Comparison of ENCODE assay signal across 11 cellular contexts in genomic region chr16:53745126-53745525, GRCh38. TPM values are rescaled to one million over a fixed set of nuclear protein-coding genes. Genes with fewer than 3 reads are reported as not detected.
DNase-seq lines count a peak whose midpoint lies in the region; FAIRE-seq and TF ChIP-seq lines count a peak whose summit lies in the region.
"Had no signal": no experiment of that assay in that cellular context is flagged by ENCODE, and none has a peak within 500 bp of the region (broad histone marks: within the 10 kb centered on the region; RNA-seq: fewer than 3 reads in every experiment).

No MANE protein-coding gene starts in this region.

- no peak overlapping the region for H3K4me3 Mint-ChIP-seq in astrocyte (ENCODE audit: unreplicated experiment)
- H3K4me3 Mint-ChIP-seq: stimulated activated memory B cell treated with anti-CD40 and anti-IgM and Interleukin-4, amounts not matched to agents 10 μg/mL and 1 μg/mL and 100 μg/mL, for 72 hours had no signal

- H3K9me3 Mint-ChIP-seq in astrocyte (ENCODE audit: unreplicated experiment): peaks cover 4% of the 10 kb centered on the region
- H3K9me3 Mint-ChIP-seq: IgD-negative memory B cell had no signal

- no peak overlapping the region for H2AK5ac ChIP-seq in mesenchymal stem cell (ENCODE audit: low read length, severe bottlenecking)

- peaks cover 45% of the 10 kb centered on the region for H3F3A ChIP-seq in GM23248 (ENCODE audit: insufficient read depth)

- FAIRE-seq in astrocyte (lab: Jason Lieb, UNC): peak; percentile 49
- FAIRE-seq: kidney had no signal

- H2BK5ac ChIP-seq in mesenchymal stem cell (ENCODE audit: low read depth, low read length, poor library complexity, severe bottlenecking): no peak overlapping the region

- no peak overlapping the region for H2AFZ ChIP-seq in GM23248
- no peak overlapping the region for H2AFZ ChIP-seq in astrocyte (ENCODE audit: low read depth, low read length)
- H2AFZ ChIP-seq in mesenchymal stem cell (ENCODE audit: low read depth, low read length): no peak overlapping the region

- peaks cover 80% of the 10 kb centered on the region for H3K79me2 ChIP-seq in GM23248 (ENCODE audit: insufficient read depth)
- H3K79me2 ChIP-seq in astrocyte (ENCODE audit: insufficient read depth, low read length): peaks cover 73% of the 10 kb centered on the region

- TF ChIP-seq CTCF in astrocyte (IDR thresholded peaks at IDR 0.05; ENCODE audit: insufficient read depth, low read depth, low read length) (no peak), WERI-Rb-1 (IDR thresholded peaks at IDR 0.05; ENCODE audit: low read depth, low read length) (no peak)

- no peak overlapping the region for H3K14ac ChIP-seq in mesenchymal stem cell (ENCODE audit: low read length in 2 of 2)

- peaks cover 41% of the 10 kb centered on the region for H3K4me1 ChIP-seq in GM23248 (ENCODE audit: insufficient read depth)
- H3K4me1 ChIP-seq in astrocyte (ENCODE audit: insufficient read depth, low read length): peaks cover 20% of the 10 kb centered on the region
- peaks cover 4% of the 10 kb centered on the region for H3K4me1 ChIP-seq in mesenchymal stem cell (ENCODE audit: control insufficient read depth, insufficient read depth, low read depth, low read length)

- H3K9me2 ChIP-seq in GM23248 (ENCODE audit: insufficient read depth): no peaks in the 10 kb centered on the region

- H4K20me1 ChIP-seq in GM23248 (ENCODE audit: insufficient read depth) (no peaks in the 10 kb centered on the region), astrocyte (ENCODE audit: insufficient read depth, low read length) (peaks cover 75% of the 10 kb centered on the region)

- peaks cover 10% of the 10 kb centered on the region for H3K79me1 ChIP-seq in mesenchymal stem cell (replicated peaks; ENCODE audit: low read length, poor library complexity, severe bottlenecking)

- peaks cover 21% of the 10 kb centered on the region for H3K4me1 Mint-ChIP-seq in astrocyte (ENCODE audit: low read depth, unreplicated experiment)

- H2BK120ac ChIP-seq in mesenchymal stem cell (ENCODE audit: low read depth, low read length): no peak overlapping the region

- H3K9ac ChIP-seq in GM23248 (peak overlapping the region; percentile 65), astrocyte (ENCODE audit: low read length) (no peak overlapping the region), mesenchymal stem cell (ENCODE audit: low read length) (peak overlapping the region; percentile 39)

- no peaks in the 10 kb centered on the region for H3K27me3 Mint-ChIP-seq in astrocyte (ENCODE audit: low read depth, unreplicated experiment)
- H3K27me3 Mint-ChIP-seq: IgD-negative memory B cell; stimulated activated memory B cell treated with anti-CD40 and anti-IgM and Interleukin-4, amounts not matched to agents 10 μg/mL and 1 μg/mL and 100 μg/mL, for 72 hours had no signal

- WGBS in GM23248 (ENCODE audit: low coverage in 1 of 2, low lambda C conversion rate in 2 of 2, missing lambda C conversion rate in 2 of 2), 2 experiments: 0 to 1% methylated on average over 3 of the region's 3 CpGs
- WGBS in mesenchymal stem cell: 69% methylated on average over 2 of the region's 3 CpGs

- H4K91ac ChIP-seq in mesenchymal stem cell (ENCODE audit: low read length): no peak overlapping the region

- no peaks in the 10 kb centered on the region for H3K36me3 ChIP-seq in GM23248 (ENCODE audit: low read depth)
- H3K36me3 ChIP-seq in astrocyte (ENCODE audit: insufficient read depth, low read length): no peaks in the 10 kb centered on the region
- H3K36me3 ChIP-seq in mesenchymal stem cell (ENCODE audit: control insufficient read depth in 1 of 2, insufficient read depth in 2 of 2, low read depth in 1 of 2, low read length in 2 of 2): no peaks in the 10 kb centered on the region
- no peaks in the 10 kb centered on the region for H3K36me3 ChIP-seq in WERI-Rb-1

- H3K27me3 ChIP-seq in GM23248 (replicated peaks; ENCODE audit: insufficient read depth): no peaks in the 10 kb centered on the region
- no peaks in the 10 kb centered on the region for H3K27me3 ChIP-seq in astrocyte (ENCODE audit: insufficient read depth, low read length)
- H3K27me3 ChIP-seq in mesenchymal stem cell (ENCODE audit: control insufficient read depth in 1 of 2, insufficient read depth in 1 of 2, low read length in 2 of 2): no peaks in the 10 kb centered on the region
- no peaks in the 10 kb centered on the region for H3K27me3 ChIP-seq in WERI-Rb-1 (ENCODE audit: insufficient read depth, low read depth, severe bottlenecking)

- H3K27ac ChIP-seq in GM23248 (peak overlapping the region; percentile 92), astrocyte (ENCODE audit: low read depth, low read length) (peak overlapping the region; percentile 2), mesenchymal stem cell (ENCODE audit: low read length, poor library complexity, severe bottlenecking) (no peak overlapping the region), WERI-Rb-1 (no peak overlapping the region)

- H3K18ac ChIP-seq in mesenchymal stem cell (ENCODE audit: low read depth in 1 of 2, low read length in 2 of 2): no peak overlapping the region

- H3K9me3 ChIP-seq in GM23248 (ENCODE audit: low read depth) (no peaks in the 10 kb centered on the region), astrocyte (ENCODE audit: insufficient read depth, low read depth, low read length) (no peaks in the 10 kb centered on the region), mesenchymal stem cell (ENCODE audit: control insufficient read depth, low read length) (peaks cover 7% of the 10 kb centered on the region), WERI-Rb-1 (ENCODE audit: severe bottlenecking) (no peaks in the 10 kb centered on the region)

- H4K8ac ChIP-seq in mesenchymal stem cell (ENCODE audit: low read length): no peak overlapping the region

- DNase-seq in AG08395 (ENCODE audit: low spot score) (peak; percentile 61), GM23248 (peak; percentile 85), astrocyte (ENCODE audit: low read depth) (peak; percentile 81), mesenchymal stem cell (no peak), WERI-Rb-1 (no peak), NCI-H524 treated with DMSO at 0.1 percent for 48 hours (lab: John Stamatoyannopoulos, UW) (no peak), HPDE6-E6E7 (ENCODE audit: extremely low spot score) (no peak)
- no peak for DNase-seq in effector CD8-positive, alpha-beta T cell (lab: John Stamatoyannopoulos, UW)
- DNase-seq: kidney had no signal

- no peak overlapping the region for H2BK15ac ChIP-seq in mesenchymal stem cell (ENCODE audit: low read depth, poor library complexity, severe bottlenecking)

- no peak overlapping the region for H3K23ac ChIP-seq in mesenchymal stem cell (ENCODE audit: low read length in 2 of 2)

- no peak overlapping the region for H2BK12ac ChIP-seq in mesenchymal stem cell (ENCODE audit: low read length in 2 of 2)

- H3K4me2 ChIP-seq in GM23248 (ENCODE audit: unreplicated experiment): peak overlapping the region; percentile 73
- peak overlapping the region; percentile 29 for H3K4me2 ChIP-seq in astrocyte (ENCODE audit: low read length)
- no peak overlapping the region for H3K4me2 ChIP-seq in mesenchymal stem cell (ENCODE audit: low read length, poor library complexity, severe bottlenecking)

- no peak overlapping the region for H3K4ac ChIP-seq in mesenchymal stem cell (ENCODE audit: low read depth in 1 of 2, low read length in 2 of 2)

- in situ Hi-C loops in GM23248 (cut with MboI): no loop called here

- no peak overlapping the region for H3K27ac Mint-ChIP-seq in astrocyte (ENCODE audit: unreplicated experiment)

- H3K36me3 Mint-ChIP-seq in astrocyte (ENCODE audit: low read depth, unreplicated experiment): no peaks in the 10 kb centered on the region

- H3K4me3 ChIP-seq in GM23248 (peak overlapping the region; percentile 26), astrocyte (ENCODE audit: insufficient read depth, low read depth, low read length) (no peak overlapping the region), mesenchymal stem cell (ENCODE audit: insufficient read depth in 1 of 2, low read depth in 1 of 2, low read length in 2 of 2) (peak overlapping the region in 1 of 2 experiments; percentile 35), WERI-Rb-1 (ENCODE audit: low read depth, low read length) (no peak overlapping the region)

RNA-seq across cellular contexts. Expression of gene FTO, which starts 41.2 kb away (rescaled TPM):
- total RNA-seq in GM23248 (2014; rRNA removed; shearing (Covaris generic)): 99.2 and 118 TPM in 2 replicates
- polyA plus RNA-seq in GM23248 (2016; fragmentation: Nextera tagmentation; extraction: Ambion mirVana): 84.2 and 85.3 TPM in 2 replicates
- 73.1 and 80.1 TPM in 2 replicates for total RNA-seq in astrocyte
- polyA plus RNA-seq in mesenchymal stem cell (2013, experiment 1 of 2): 45.4 TPM
- 43.8 TPM for polyA plus RNA-seq in mesenchymal stem cell (2013, experiment 2 of 2)

RNA-seq across cellular contexts. Expression of gene RPGRIP1L, which starts 41.5 kb away (rescaled TPM):
- total RNA-seq in GM23248 (2014; rRNA removed; shearing (Covaris generic)): 16.3 and 19.0 TPM in 2 replicates
- 16.8 and 17.6 TPM in 2 replicates for polyA plus RNA-seq in GM23248 (2016; fragmentation: Nextera tagmentation; extraction: Ambion mirVana)
- 16.8 and 18.1 TPM in 2 replicates for total RNA-seq in astrocyte
- polyA plus RNA-seq in mesenchymal stem cell (2013, experiment 1 of 2): 10.6 TPM
- polyA plus RNA-seq in mesenchymal stem cell (2013, experiment 2 of 2): 9.8 TPM

Comparison
In these comparisons a context has a peak if more than half of its experiments do, and no peak if none do; other contexts are left out.
1. DNase-seq: peak in AG08395 (single experiment), GM23248 (single experiment) and astrocyte (single experiment); none in mesenchymal stem cell (single experiment), WERI-Rb-1 (single experiment), NCI-H524 treated with DMSO at 0.1 percent for 48 hours (single experiment), HPDE6-E6E7 (single experiment) and effector CD8-positive, alpha-beta T cell (single experiment).
2. H3K27ac ChIP-seq: peak in GM23248 (single experiment) and astrocyte (single experiment); none in mesenchymal stem cell (single experiment) and WERI-Rb-1 (single experiment).